In genomic region chr10:60717852-60718251, GRCh38 we compare ENCODE assay signal across 12 cellular contexts.
DNase-seq lines count a peak whose midpoint lies in the region; ATAC-seq lines count a peak whose summit lies in the region.
"Had no signal": no experiment of that assay in that cellular context is flagged by ENCODE, and none has a peak within 500 bp of the region (broad histone marks: within the 10 kb centered on the region; RNA-seq: fewer than 3 reads in every experiment).

No MANE protein-coding gene starts in this region.

- peak; percentile 85 for ATAC-seq in GM19351 (IDR thresholded peaks at IDR 0.05; ENCODE audit: unreplicated experiment)
- ATAC-seq in HG02763 (IDR thresholded peaks at IDR 0.05; ENCODE audit: unreplicated experiment) = peak; percentile 76

- 0 out of 2 replicates have a peak overlapping the region, but pooled peaks have one; percentile 28 for H3K27ac ChIP-seq in HUES64 (ENCODE audit: low read depth, low read length)
- H3K27ac ChIP-seq: testis had no signal

- no peaks in the 10 kb centered on the region for H3K27me3 ChIP-seq in HUES64 (ENCODE audit: insufficient read depth, low read length)
- H3K27me3 ChIP-seq: BE2C, testis had no signal

- H3K9me3 ChIP-seq in HUES64 (ENCODE audit: insufficient read depth, low read depth, low read length) = no peaks in the 10 kb centered on the region
- H3K9me3 ChIP-seq: BE2C, testis had no signal

- DNase-seq in ELR (ENCODE audit: low read depth) = peak; percentile 2
- no peak for DNase-seq in KBM-7
- DNase-seq in HuH-7.5 (ENCODE audit: low spot score) = no peak
- no peak for DNase-seq in NCI-H2227 (lab: John Stamatoyannopoulos, UW; ENCODE audit: unreplicated experiment)
- DNase-seq in NCI-H748 treated with DMSO at 0.1 percent for 48 hours (lab: John Stamatoyannopoulos, UW) = no peak
- DNase-seq: activated B cell treated with CpG ODN at 0.5 μM for 24 hours; BE2C; stimulated activated CD4-positive, alpha-beta T cell treated with anti-CD3 and anti-CD28 coated beads, Interleukin-4, amount 100 ng/mL, for 4 hours; testis had no signal

- H3K36me3 ChIP-seq in HUES64 (ENCODE audit: insufficient read depth, low read length) = no peaks in the 10 kb centered on the region
- H3K36me3 ChIP-seq: BE2C had no signal

- no peaks in the 10 kb centered on the region for H3K4me1 ChIP-seq in HUES64 (ENCODE audit: insufficient read depth, low read length)
- H3K4me1 ChIP-seq: BE2C, testis had no signal

- H3K9ac ChIP-seq in HUES64 (ENCODE audit: low read depth, low read length) = no peak overlapping the region

- no peak overlapping the region for H3K4me3 ChIP-seq in HUES64 (ENCODE audit: low read length)
- H3K4me3 ChIP-seq: testis had no signal

- in situ Hi-C loops in KBM-7 (cut with MboI; ENCODE audit: low pct_unique_long_range_greater_than_20kb, low sequenced_read_pairs) = no loop called here
